Comparison of ENCODE assay signal across 12 cellular contexts in genomic region chr9:124262596-124263045, GRCh38. TPM values are rescaled to one million over a fixed set of nuclear protein-coding genes. Genes with fewer than 3 reads are reported as not detected.
DNase-seq lines count a peak whose midpoint lies in the region; ATAC-seq and TF ChIP-seq lines count a peak whose summit lies in the region.
"Had no signal": no experiment of that assay in that cellular context is flagged by ENCODE, and none has a peak within 500 bp of the region (broad histone marks: within the 10 kb centered on the region; RNA-seq: fewer than 3 reads in every experiment).

No MANE protein-coding gene starts in this region.

- H3K9me3 ChIP-seq in iPS-20b (ENCODE audit: insufficient read depth, low read depth, low read length) (no peaks in the 10 kb centered on the region), stomach (no peaks in the 10 kb centered on the region)

- no peaks in the 10 kb centered on the region; the same call in 2 of the 3 replicates for H3K36me3 Mint-ChIP-seq in GM23338 (ENCODE audit: low read depth)
- H3K36me3 Mint-ChIP-seq in activated B cell treated with CpG ODN at 0.5 μM for 24 hours (ENCODE audit: low read depth), result peaks cover 29% of the 10 kb centered on the region

- no peaks in the 10 kb centered on the region for H3K9me2 ChIP-seq in GM23338 (ENCODE audit: insufficient read depth)

- POLR2A ChIA-PET in activated B cell treated with CpG ODN at 0.5 μM for 24 hours (lab: Charles Lee), result interaction anchor here (0.6 to 6.6 kb wide), 4 partner anchors 15 to 136 kb away, joined by 3 to 81 read pairs (median 5); no protein-coding TSS in a partner anchor

- TF ChIP-seq CTCF in GM23338 (conservative IDR thresholded peaks at IDR 0.05; ENCODE audit: low read depth in 2 of 2) (no peak), activated B cell treated with CpG ODN at 0.5 μM for 24 hours (IDR thresholded peaks at IDR 0.05) (no peak), stomach (IDR thresholded peaks at IDR 0.05) (no peak)

- no peaks in the 10 kb centered on the region for H3K36me3 ChIP-seq in GM23338 (ENCODE audit: insufficient read depth)
- no peaks in the 10 kb centered on the region for H3K36me3 ChIP-seq in iPS-20b (ENCODE audit: insufficient read depth, low read depth, low read length)
- H3K36me3 ChIP-seq in stomach, result no peaks in the 10 kb centered on the region
- H3K36me3 ChIP-seq: cardiac muscle cell had no signal

- DNase-seq in GM23338 (ENCODE audit: low spot score) (peak; percentile 64), activated B cell treated with CpG ODN at 0.5 μM for 24 hours (no peak), stomach (no peak), ureter (ENCODE audit: low spot score) (no peak)
- DNase-seq: NCI-H1092; stimulated activated CD4-positive, alpha-beta T cell treated with anti-CD3 and anti-CD28 coated beads, Interleukin-2, amount 100 ng/mL, for 48 hours; T-helper 17 cell had no signal

- no peak overlapping the region for H3K4me3 Mint-ChIP-seq in GM23338
- H3K4me3 Mint-ChIP-seq in activated B cell treated with CpG ODN at 0.5 μM for 24 hours, result peak overlapping the region; percentile 96
- H3K4me3 Mint-ChIP-seq: T-helper 17 cell had no signal

- CTCF ChIA-PET in activated B cell treated with CpG ODN at 0.5 μM for 24 hours (lab: Charles Lee), result no interaction called here

- H3K4me3 ChIP-seq in GM23338, result no peak overlapping the region
- no peak overlapping the region for H3K4me3 ChIP-seq in iPS-20b (ENCODE audit: low read length)
- peak overlapping the region in 1 of 4 donors; percentile 16 for H3K4me3 ChIP-seq in stomach
- H3K4me3 ChIP-seq: cardiac muscle cell had no signal

- no peak for TF ChIP-seq EP300 in stomach (IDR thresholded peaks at IDR 0.05)

- H3K9ac ChIP-seq in iPS-20b (ENCODE audit: low read depth, low read length), result 0 out of 2 replicates have a peak overlapping the region, but pooled peaks have one; percentile 14

- H3K4me1 Mint-ChIP-seq in GM23338 (peaks cover 53% of the 10 kb centered on the region), activated B cell treated with CpG ODN at 0.5 μM for 24 hours (peaks cover 93% of the 10 kb centered on the region)

- peaks cover 46% of the 10 kb centered on the region for H3K79me2 ChIP-seq in GM23338 (replicated peaks; ENCODE audit: insufficient read depth)

- H3K27me3 ChIP-seq in GM23338 (ENCODE audit: insufficient read depth), result no peaks in the 10 kb centered on the region
- no peaks in the 10 kb centered on the region for H3K27me3 ChIP-seq in iPS-20b (ENCODE audit: insufficient read depth, low read length)
- no peaks in the 10 kb centered on the region for H3K27me3 ChIP-seq in stomach
- H3K27me3 ChIP-seq: cardiac muscle cell had no signal

- peak overlapping the region; percentile 55 for H3K4me2 ChIP-seq in GM23338

- peaks cover 3% of the 10 kb centered on the region; the same call in 1 of the 2 replicates for H3F3A ChIP-seq in GM23338 (replicated peaks; ENCODE audit: low read depth)

- H2AFZ ChIP-seq in GM23338, result no peak overlapping the region

- intact Hi-C loops in activated B cell treated with CpG ODN at 0.5 μM for 24 hours (cut with micrococcal nuclease), result loop anchor here (10.0 kb wide), 1 partner anchor 258 kb away; no protein-coding TSS in a partner anchor
- intact Hi-C loops in stomach (cut with DNase I; ENCODE audit: low total_unique reads), result no loop called here

- peak; percentile 10 for ATAC-seq in GM23338
- ATAC-seq in activated B cell treated with CpG ODN at 0.5 μM for 24 hours (ENCODE audit: low read depth), result no peak
- ATAC-seq in GM21360 (IDR thresholded peaks at IDR 0.05; ENCODE audit: unreplicated experiment), result no peak
- ATAC-seq in GM18498 (IDR thresholded peaks at IDR 0.05; ENCODE audit: unreplicated experiment), result no peak
- no peak for ATAC-seq in HG02885 (IDR thresholded peaks at IDR 0.05; ENCODE audit: poor library complexity, unreplicated experiment)
- ATAC-seq: T-helper 17 cell had no signal

- no peak for TF ChIP-seq POLR2A in stomach (IDR thresholded peaks at IDR 0.05)

- 79 to 87% (median 83%) methylated on average over 9 of the region's 9 CpGs for WGBS in stomach, 5 donors

- H3K4me1 ChIP-seq in GM23338 (ENCODE audit: insufficient read depth) (peaks cover 37% of the 10 kb centered on the region), iPS-20b (ENCODE audit: insufficient read depth, low read length) (peaks cover 24% of the 10 kb centered on the region), stomach (peaks cover 73 to 92% (median 85%) of the 10 kb centered on the region in 4 donors)

- no peaks in the 10 kb centered on the region for H4K20me1 ChIP-seq in GM23338 (replicated peaks; ENCODE audit: insufficient read depth)

- H3K27me3 Mint-ChIP-seq in GM23338 (ENCODE audit: insufficient read depth, low read depth, poor library complexity), result peaks cover 28% of the 10 kb centered on the region
- H3K27me3 Mint-ChIP-seq in activated B cell treated with CpG ODN at 0.5 μM for 24 hours, result no peaks in the 10 kb centered on the region
- H3K27me3 Mint-ChIP-seq: T-helper 17 cell had no signal

- H3K27ac ChIP-seq in GM23338 (ENCODE audit: low read depth) (peak overlapping the region; percentile 65; the same call in 1 of the 2 replicates), iPS-20b (ENCODE audit: low read length) (no peak overlapping the region), stomach (peak overlapping the region in 4 of 5 donors; percentile 86 to 96 (median 92))
- H3K27ac ChIP-seq: cardiac muscle cell had no signal

- H3K27ac Mint-ChIP-seq in GM23338 (no peak overlapping the region), activated B cell treated with CpG ODN at 0.5 μM for 24 hours (peak overlapping the region; percentile 87)

- H3K9me3 Mint-ChIP-seq in GM23338 (no peaks in the 10 kb centered on the region; the same call in 2 of the 3 replicates), activated B cell treated with CpG ODN at 0.5 μM for 24 hours (no peaks in the 10 kb centered on the region)

TF ChIP-seq in GM23338, 12 proteins besides CTCF, POLR2A, EP300 and RAD21:
- TF ChIP-seq CREB1 (CRISPR knock-in tag; IDR thresholded peaks at IDR 0.05; ENCODE audit: low read depth), result 0 out of 2 replicates have a peak, but pooled peaks have one; percentile 7
- no peak for TF ChIP-seq STAT1 (IDR thresholded peaks at IDR 0.05; ENCODE audit: unreplicated experiment)
- TF ChIP-seq ZNF331 (CRISPR knock-in tag; IDR thresholded peaks at IDR 0.05; ENCODE audit: low read depth), result no peak

RNA-seq across cellular contexts. Expression of gene NEK6, which starts 4.9 kb away (rescaled TPM):
- 10.4 and 11.2 TPM in 2 replicates for total RNA-seq in GM23338 (2014; rRNA removed; shearing (Covaris generic))
- 6.5 and 8.1 TPM in 2 replicates for polyA plus RNA-seq in GM23338 (2016; fragmentation: Nextera tagmentation; extraction: Ambion mirVana)
- 110 and 115 TPM in 2 replicates for total RNA-seq in activated B cell treated with CpG ODN at 0.5 μM for 24 hours
- 10 to 100 TPM; 24.5 to 76.8 (median 35.6) TPM for total RNA-seq in stomach
- polyA plus RNA-seq in stomach, result 10 to 100 TPM in 2 of 3 donors, 1 to 10 TPM in 1; 6.0 to 18.9 (median 18.3) TPM
- 24.9 TPM for total RNA-seq in ureter
